In the genomic region with DNA sequence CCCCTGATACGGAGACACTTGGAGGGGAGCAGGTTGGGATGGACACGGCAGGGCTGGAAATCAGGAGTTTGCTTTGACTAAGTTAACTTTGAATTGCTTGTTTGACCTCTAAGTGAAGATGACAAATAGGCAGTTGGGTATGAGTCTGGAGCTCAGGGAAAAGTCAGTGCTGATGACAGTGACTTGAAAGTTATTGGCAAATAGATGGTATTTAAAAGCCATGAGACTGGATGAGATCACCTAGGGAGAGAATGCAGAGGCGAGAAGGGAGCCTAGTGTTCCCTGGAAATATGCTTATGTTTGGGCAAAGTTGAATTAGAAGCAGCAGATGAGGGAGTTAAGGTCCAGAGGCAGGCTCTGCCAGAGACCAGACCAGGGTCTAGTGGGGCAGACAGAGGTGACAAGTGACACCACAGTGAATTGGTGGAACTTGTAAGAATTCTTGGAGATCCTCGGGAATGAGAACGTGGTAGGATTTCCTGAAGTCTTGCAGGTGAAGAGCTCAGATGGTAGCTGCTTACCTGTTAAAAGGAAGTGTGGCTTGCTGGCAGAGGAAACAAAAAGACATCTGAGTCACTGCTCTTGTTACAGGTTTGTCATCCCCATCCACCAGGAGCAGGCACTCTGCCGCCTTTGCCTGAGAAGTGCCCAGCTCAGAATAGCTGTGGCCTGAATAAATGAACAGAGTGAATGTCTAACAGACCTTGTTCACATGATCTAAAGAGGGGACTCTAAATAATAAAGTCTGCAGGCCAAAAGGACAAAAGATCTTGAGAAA, we compare ENCODE assay signal across 12 cellular contexts. TPM values are rescaled to one million over a fixed set of nuclear protein-coding genes. Genes with fewer than 3 reads are reported as not detected.
DNase-seq lines count a peak whose midpoint lies in the region; TF ChIP-seq lines count a peak whose summit lies in the region.
"Had no signal": no experiment of that assay in that cellular context is flagged by ENCODE, and none has a peak within 500 bp of the region (broad histone marks: within the 10 kb centered on the region; RNA-seq: fewer than 3 reads in every experiment).

No MANE protein-coding gene starts in this region.

- H3K4me3 Mint-ChIP-seq in progenitor cell of endocrine pancreas (ENCODE audit: low read depth): no peak overlapping the region
- H3K4me3 Mint-ChIP-seq: natural killer cell treated with Interleukin-12 subunit alpha and Interleukin-12 subunit beta and Interleukin-15 and Interleukin-18, amount 100 ng/mL, for 72 hours had no signal

- H3K4me3 ChIP-seq in AG04449 (ENCODE audit: low read depth, low read length): no peak overlapping the region
- H3K4me3 ChIP-seq in coronary artery: no peak overlapping the region
- H3K4me3 ChIP-seq in mesendoderm (ENCODE audit: low read length): no peak overlapping the region

- H3K27me3 Mint-ChIP-seq in progenitor cell of endocrine pancreas: peaks cover 13% of the 10 kb centered on the region

- no peak overlapping the region for H3K4ac ChIP-seq in mesendoderm (ENCODE audit: low read depth, low read length)

- no peaks in the 10 kb centered on the region for H3K27me3 ChIP-seq in mesendoderm (ENCODE audit: insufficient read depth, low read length, poor library complexity)

- DNase-seq in AG04449 (ENCODE audit: low read depth, low spot score) (peak; percentile 36), HCEC 1CT (peak; percentile 62), coronary artery (ENCODE audit: low spot score) (no peak), mesendoderm (peak; percentile 29), 8988T (no peak), progenitor cell of endocrine pancreas (ENCODE audit: low spot score, unreplicated experiment) (no peak), NCI-H2171 (lab: John Stamatoyannopoulos, UW) (no peak), NCI-H2081 (lab: John Stamatoyannopoulos, UW) (no peak)
- DNase-seq: activated T-cell treated with anti-CD3 and anti-CD28 coated beads, Interleukin-2, amount 50 U/mL, for 1 hour; central memory CD4-positive, alpha-beta T cell; stimulated activated CD4-positive, alpha-beta T cell treated with anti-CD3 and anti-CD28 coated beads, Interleukin-4, amount 100 ng/mL, for 4 hours had no signal

- H3K4me1 ChIP-seq in mesendoderm (ENCODE audit: control insufficient read depth, low read depth, low read length): no peaks in the 10 kb centered on the region

- H2BK5ac ChIP-seq in mesendoderm (ENCODE audit: low read length): no peak overlapping the region

- H3K36me3 Mint-ChIP-seq in progenitor cell of endocrine pancreas (ENCODE audit: insufficient read depth): no peaks in the 10 kb centered on the region
- H3K36me3 Mint-ChIP-seq: natural killer cell treated with Interleukin-12 subunit alpha and Interleukin-12 subunit beta and Interleukin-15 and Interleukin-18, amount 100 ng/mL, for 72 hours had no signal

- H3K23ac ChIP-seq in mesendoderm (ENCODE audit: low read length): no peak overlapping the region

- H3K9ac ChIP-seq in mesendoderm (ENCODE audit: low read length): no peak overlapping the region

- H3K27ac ChIP-seq in coronary artery: peak overlapping the region; percentile 66 to 92
- H3K27ac ChIP-seq in mesendoderm (ENCODE audit: low read depth, low read length): no peak overlapping the region

- H2BK120ac ChIP-seq in mesendoderm (ENCODE audit: low read depth, low read length): no peak overlapping the region

- no peak overlapping the region for H4K5ac ChIP-seq in mesendoderm (ENCODE audit: low read length)

- H3K79me1 ChIP-seq in mesendoderm (ENCODE audit: low read length): no peaks in the 10 kb centered on the region

- CTCF ChIA-PET in AG04449 (lab: Yijun Ruan, JAX): interaction anchor here (0.8 to 7.1 kb wide), 5 partner anchors 10 to 164 kb away, joined by 3 to 124 read pairs (median 21); no protein-coding TSS in a partner anchor

- no peak overlapping the region for H3K27ac Mint-ChIP-seq in progenitor cell of endocrine pancreas
- H3K27ac Mint-ChIP-seq: natural killer cell treated with Interleukin-12 subunit alpha and Interleukin-12 subunit beta and Interleukin-15 and Interleukin-18, amount 100 ng/mL, for 72 hours had no signal

- no CpG with 5 or more reads among the region's 6 CpGs for WGBS in mesendoderm (ENCODE audit: extremely low coverage, insufficient coverage, low lambda C conversion rate)

- no peaks in the 10 kb centered on the region for H3K79me2 ChIP-seq in mesendoderm (ENCODE audit: control insufficient read depth, insufficient read depth, low read length)

- no peak for TF ChIP-seq CTCF in AG04449 (IDR thresholded peaks at IDR 0.05; ENCODE audit: insufficient read depth, low read length, missing control alignments)
- no peak for TF ChIP-seq CTCF in coronary artery (IDR thresholded peaks at IDR 0.05)
- TF ChIP-seq CTCF in progenitor cell of endocrine pancreas (IDR thresholded peaks at IDR 0.05; ENCODE audit: unreplicated experiment): no peak

- no peaks in the 10 kb centered on the region for H3K36me3 ChIP-seq in mesendoderm (ENCODE audit: control insufficient read depth, insufficient read depth, low read length)

- no peaks in the 10 kb centered on the region for H3K4me1 Mint-ChIP-seq in progenitor cell of endocrine pancreas (ENCODE audit: low read depth)

- H2AK5ac ChIP-seq in mesendoderm (ENCODE audit: low read length): no peak overlapping the region

- no peak overlapping the region for H3K18ac ChIP-seq in mesendoderm (ENCODE audit: low read length)

- H2BK15ac ChIP-seq in mesendoderm (replicated peaks; ENCODE audit: low read depth): no peak overlapping the region

- H3K4me2 ChIP-seq in mesendoderm (ENCODE audit: low read length): no peak overlapping the region

- POLR2A ChIA-PET in AG04449 (lab: Yijun Ruan, JAX): interaction anchor here (0.9 to 1.2 kb wide), 2 partner anchors 12 to 113 kb away, joined by 3 to 4 read pairs; no protein-coding TSS in a partner anchor

- no peak overlapping the region for H3K56ac ChIP-seq in mesendoderm (ENCODE audit: low read length)

- no peaks in the 10 kb centered on the region for H3K9me3 Mint-ChIP-seq in progenitor cell of endocrine pancreas (ENCODE audit: low read depth)
- H3K9me3 Mint-ChIP-seq: natural killer cell treated with Interleukin-12 subunit alpha and Interleukin-12 subunit beta and Interleukin-15 and Interleukin-18, amount 100 ng/mL, for 72 hours had no signal

- no peak overlapping the region for H4K8ac ChIP-seq in mesendoderm (ENCODE audit: low read depth, low read length)

RNA-seq across cellular contexts. Expression of gene ZSCAN20, which starts 12.5 kb away (rescaled TPM):
- 0.60 TPM for polyA plus RNA-seq in mesendoderm (2013, experiment 1 of 2)
- 0.67 TPM for polyA plus RNA-seq in mesendoderm (2013, experiment 2 of 2)
- total RNA-seq in progenitor cell of endocrine pancreas: 8.6 and 10.5 TPM in 2 replicates

RNA-seq across cellular contexts. Expression of gene PHC2, which starts 29.1 kb away (rescaled TPM):
- 4.1 TPM for polyA plus RNA-seq in mesendoderm (2013, experiment 1 of 2)
- polyA plus RNA-seq in mesendoderm (2013, experiment 2 of 2): 4.4 TPM
- 135 and 138 TPM in 2 replicates for total RNA-seq in progenitor cell of endocrine pancreas

Comparison
In these comparisons a context has a peak if more than half of its experiments do, and no peak if none do; other contexts are left out.
1. DNase-seq: peak in AG04449 (single experiment), HCEC 1CT (single experiment) and mesendoderm (single experiment); none in coronary artery (single experiment), 8988T (single experiment), progenitor cell of endocrine pancreas (single experiment), NCI-H2171 (single experiment) and NCI-H2081 (0 of 2).